ENCODE assay signal across 22 cellular contexts in genomic region chr4:1180663-1181062, GRCh38.
"Had no signal": no experiment of that assay in that cellular context is flagged by ENCODE, and none has a peak within 500 bp of the region (broad histone marks: within the 10 kb centered on the region; RNA-seq: fewer than 3 reads in every experiment).

No MANE protein-coding gene starts in this region.

- H3K27me3 ChIP-seq: SJCRH30 had no signal

- H3K27ac ChIP-seq: KMS-11, RWPE1, SJCRH30 had no signal

- H3K4me3 Mint-ChIP-seq: IgD-negative memory B cell had no signal

- H3K27ac Mint-ChIP-seq: IgD-negative memory B cell had no signal

- H3K36me3 ChIP-seq: SJCRH30 had no signal

- H3K4me3 ChIP-seq: K562, SJCRH30 had no signal

- ATAC-seq: K562, Panc1, SK-N-SH treated with all-trans-retinoic acid at 6 μM for 48 hours had no signal

- H3K9ac ChIP-seq: KMS-11 had no signal

- DNase-seq: Kasumi-1, MM.1S, NCI-H1092 treated with DMSO at 0.1 percent for 48 hours, NCI-H1436, NCI-H187, NCI-H2029, NCI-H2081 treated with DMSO at 0.1 percent for 48 hours, NCI-H2171, NCI-H226, NCI-H446, NCI-H510A, NCI-H524 treated with DMSO at 0.1 percent for 48 hours, NCI-H69, NCI-H774, SHP77, SJCRH30 had no signal

- H3K36me3 Mint-ChIP-seq: IgD-negative memory B cell had no signal

- H3K4me2 ChIP-seq: KMS-11 had no signal
